In the genomic region with DNA sequence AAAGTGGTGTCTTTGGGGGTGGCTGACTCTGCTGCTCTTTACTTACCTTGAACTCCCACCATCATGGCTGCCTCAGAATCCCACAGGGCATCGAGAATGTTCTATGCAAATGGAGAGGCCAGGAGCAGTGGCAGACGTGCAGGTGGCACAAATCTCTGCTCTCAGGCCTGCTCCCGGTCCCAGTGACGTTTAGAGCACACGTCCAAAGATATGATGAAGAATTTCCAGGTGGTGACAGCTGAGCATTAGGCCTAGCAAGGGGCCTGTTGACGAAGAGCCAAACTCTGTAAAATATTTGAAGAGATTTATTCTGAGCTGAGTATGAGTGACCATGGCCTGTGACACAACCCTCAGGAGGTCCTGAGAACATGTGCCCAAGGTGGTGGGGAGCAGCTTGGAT, we compare ENCODE assay signal across 22 cellular contexts. TPM values are rescaled to one million over a fixed set of nuclear protein-coding genes. Genes with fewer than 3 reads are reported as not detected.
DNase-seq lines count a peak whose midpoint lies in the region; TF ChIP-seq lines count a peak whose summit lies in the region.
"Had no signal": no experiment of that assay in that cellular context is flagged by ENCODE, and none has a peak within 500 bp of the region (broad histone marks: within the 10 kb centered on the region; RNA-seq: fewer than 3 reads in every experiment).

No MANE protein-coding gene starts in this region.

- no peaks in the 10 kb centered on the region for H3K9me3 Mint-ChIP-seq in endodermal cell
- H3K9me3 Mint-ChIP-seq in neural progenitor cell: no peaks in the 10 kb centered on the region
- no peaks in the 10 kb centered on the region for H3K9me3 Mint-ChIP-seq in type B pancreatic cell
- H3K9me3 Mint-ChIP-seq: CD4-positive, CD25-positive, alpha-beta regulatory T cell; CD8-positive, alpha-beta T cell; GM23338 had no signal

- no peak overlapping the region for H3K4me3 ChIP-seq in endodermal cell (ENCODE audit: low read length)
- H3K4me3 ChIP-seq in neural progenitor cell: no peak overlapping the region
- no peak overlapping the region for H3K4me3 ChIP-seq in coronary artery
- H3K4me3 ChIP-seq: GM23338, HAP-1 had no signal

- H3K36me3 ChIP-seq in endodermal cell (ENCODE audit: control insufficient read depth, insufficient read depth, low read length) (no peaks in the 10 kb centered on the region), neural progenitor cell (no peaks in the 10 kb centered on the region)
- H3K36me3 ChIP-seq: HAP-1 had no signal

- peaks cover 13% of the 10 kb centered on the region for H3K27me3 Mint-ChIP-seq in endodermal cell (ENCODE audit: insufficient read depth)
- peaks cover 2% of the 10 kb centered on the region for H3K27me3 Mint-ChIP-seq in neural progenitor cell (ENCODE audit: insufficient read depth, low read depth)
- H3K27me3 Mint-ChIP-seq in type B pancreatic cell: peaks cover 4% of the 10 kb centered on the region

- DNase-seq in D341Med (ENCODE audit: low spot score) (peak; percentile 3), endodermal cell (peak; percentile 49), neural progenitor cell (ENCODE audit: low spot score) (no peak), type B pancreatic cell (ENCODE audit: extremely low spot score, unreplicated experiment) (no peak), coronary artery (ENCODE audit: low spot score) (no peak), dedifferentiated amniotic fluid mesenchymal stem cell (ENCODE audit: extremely low spot score) (no peak), SW 1271 (lab: John Stamatoyannopoulos, UW) (no peak)
- DNase-seq: C1 segment of cervical spinal cord; CD4-positive, CD25-positive, alpha-beta regulatory T cell; CD8-positive, alpha-beta T cell; DMS53; DMS79 treated with DMSO at 0.1 percent for 48 hours; GF-D8; HFFc6 had no signal

- H3K4me1 ChIP-seq in endodermal cell (ENCODE audit: control insufficient read depth, insufficient read depth, low read length) (peaks cover 24% of the 10 kb centered on the region), neural progenitor cell (no peaks in the 10 kb centered on the region)
- H3K4me1 ChIP-seq: HAP-1 had no signal

- H2AFZ ChIP-seq in neural progenitor cell (replicated peaks): no peak overlapping the region
- H2AFZ ChIP-seq: GM23338 had no signal

- H3K4me1 Mint-ChIP-seq in endodermal cell: peaks cover 67% of the 10 kb centered on the region
- peaks cover 22% of the 10 kb centered on the region for H3K4me1 Mint-ChIP-seq in neural progenitor cell
- H3K4me1 Mint-ChIP-seq in type B pancreatic cell (ENCODE audit: unreplicated experiment): peaks cover 59% of the 10 kb centered on the region
- H3K4me1 Mint-ChIP-seq: CD4-positive, CD25-positive, alpha-beta regulatory T cell had no signal

- 84 to 100% methylated on average over 6 of the region's 6 CpGs for WGBS in endodermal cell (ENCODE audit: insufficient coverage in 1 of 2, insufficient read length in 1 of 2), 2 experiments

- H4K20me1 ChIP-seq in neural progenitor cell (ENCODE audit: low read depth): no peaks in the 10 kb centered on the region

- H3K27me3 ChIP-seq in endodermal cell (ENCODE audit: control insufficient read depth, insufficient read depth, low read length, poor library complexity, severe bottlenecking) (no peaks in the 10 kb centered on the region), neural progenitor cell (no peaks in the 10 kb centered on the region)

- no peaks in the 10 kb centered on the region for H3K79me2 ChIP-seq in neural progenitor cell (ENCODE audit: low read depth)

- H3K27ac ChIP-seq in endodermal cell (ENCODE audit: low read depth, low read length) (no peak overlapping the region), neural progenitor cell (no peak overlapping the region), coronary artery (no peak overlapping the region)

- H3K4me3 Mint-ChIP-seq in endodermal cell: no peak overlapping the region
- no peak overlapping the region for H3K4me3 Mint-ChIP-seq in neural progenitor cell
- peak overlapping the region; percentile 18 for H3K4me3 Mint-ChIP-seq in type B pancreatic cell
- H3K4me3 Mint-ChIP-seq: CD4-positive, CD25-positive, alpha-beta regulatory T cell; CD8-positive, alpha-beta T cell; GM23338; HFFc6 had no signal

- H3K27ac Mint-ChIP-seq in endodermal cell (peak overlapping the region; percentile 90), neural progenitor cell (peak overlapping the region; percentile 81), type B pancreatic cell (peak overlapping the region; percentile 70)
- H3K27ac Mint-ChIP-seq: CD4-positive, CD25-positive, alpha-beta regulatory T cell; CD8-positive, alpha-beta T cell; GM23338; HFFc6 had no signal

- H3K9me3 ChIP-seq in endodermal cell (ENCODE audit: control insufficient read depth, low read length): no peaks in the 10 kb centered on the region
- H3K9me3 ChIP-seq in neural progenitor cell (ENCODE audit: low read depth): no peaks in the 10 kb centered on the region
- H3K9me3 ChIP-seq: HAP-1 had no signal

- H3K9ac ChIP-seq in endodermal cell (ENCODE audit: extremely low read depth, low read length, poor library complexity, severe bottlenecking): no peak overlapping the region
- H3K9ac ChIP-seq in neural progenitor cell: no peak overlapping the region

- no peak for TF ChIP-seq CTCF in endodermal cell (conservative IDR thresholded peaks at IDR 0.05)
- no peak for TF ChIP-seq CTCF in neural progenitor cell (IDR thresholded peaks at IDR 0.05)
- TF ChIP-seq CTCF in type B pancreatic cell (conservative IDR thresholded peaks at IDR 0.05): no peak
- no peak for TF ChIP-seq CTCF in coronary artery (IDR thresholded peaks at IDR 0.05)

- H3K4me2 ChIP-seq in neural progenitor cell: no peak overlapping the region
- H3K4me2 ChIP-seq: GM23338 had no signal

- H3F3A ChIP-seq in neural progenitor cell (ENCODE audit: low read depth): no peaks in the 10 kb centered on the region

- H3K36me3 Mint-ChIP-seq in endodermal cell (ENCODE audit: low read depth) (no peaks in the 10 kb centered on the region), neural progenitor cell (no peaks in the 10 kb centered on the region), type B pancreatic cell (no peaks in the 10 kb centered on the region)
- H3K36me3 Mint-ChIP-seq: CD4-positive, CD25-positive, alpha-beta regulatory T cell; CD8-positive, alpha-beta T cell had no signal

RNA-seq across cellular contexts. Expression of a gene that starts 19.0 kb away (rescaled TPM):
- 1 to 10 TPM; 2.0 to 4.0 TPM for total RNA-seq in endodermal cell
- polyA plus RNA-seq in endodermal cell (2013, experiment 1 of 2): 3.1 TPM
- polyA plus RNA-seq in endodermal cell (2013, experiment 2 of 2): 0.83 TPM
- 0.28 TPM in 1 of 2 replicates, not detected in the other for total RNA-seq in neural progenitor cell (ENCODE audit: low replicate concordance)
- total RNA-seq in type B pancreatic cell (ENCODE audit: low replicate concordance): 3.7 and 11.2 TPM in 2 replicates
- total RNA-seq: A172; A673; CD4-positive, CD25-positive, alpha-beta regulatory T cell; CD8-positive, alpha-beta T cell; Daoy; G401; H4; HFFc6 had no signal
- polyA plus RNA-seq: BJ; CD4-positive, CD25-positive, alpha-beta regulatory T cell had no signal

RNA-seq across cellular contexts. Expression of a gene that starts 52.7 kb away (rescaled TPM):
- total RNA-seq in endodermal cell (not detected), neural progenitor cell (ENCODE audit: low replicate concordance) (not detected in 2 replicates), type B pancreatic cell (ENCODE audit: low replicate concordance) (not detected in 2 replicates)
- polyA plus RNA-seq in endodermal cell (2013, experiment 1 of 2): not detected
- not detected for polyA plus RNA-seq in endodermal cell (2013, experiment 2 of 2)
- total RNA-seq: A172; A673; CD4-positive, CD25-positive, alpha-beta regulatory T cell; CD8-positive, alpha-beta T cell; Daoy; G401; GM23338; H4; HFFc6 had no signal
- polyA plus RNA-seq: BJ; CD4-positive, CD25-positive, alpha-beta regulatory T cell; GM23338 had no signal

Comparison
In these comparisons a context has a peak if more than half of its experiments do, and no peak if none do; other contexts are left out.
1. DNase-seq: peak in D341Med (single experiment) and endodermal cell (single experiment); none in neural progenitor cell (single experiment), type B pancreatic cell (single experiment), coronary artery (single experiment), dedifferentiated amniotic fluid mesenchymal stem cell (single experiment) and SW 1271 (0 of 2).
2. Peak in every context shown above with its lines, with median percentiles within 50 percentile points of each other: H3K27ac Mint-ChIP-seq.